In genomic region chr6:169701953-169702639, GRCh38 we compare ENCODE assay signal across 1 cellular context.
TF ChIP-seq lines count a peak whose summit lies in the region.

TSS of gene C6orf120 (plus strand) at chr6:169702126. CDS start at chr6:169702460, 334 bp downstream.
TSS of gene WDR27 (minus strand) at chr6:169702029. CDS start at chr6:169689005, 13,024 bp downstream.

TF ChIP-seq in GM12878, 131 proteins besides CTCF, POLR2A, EP300 and RAD21 (continued from another document):
- TF ChIP-seq USF2 (IDR thresholded peaks at IDR 0.05; ENCODE audit: borderline replicate concordance, low read depth, low read length): no peak
- TF ChIP-seq MEF2B (IDR thresholded peaks at IDR 0.05; ENCODE audit: partially characterized antibody, poor library complexity, severe bottlenecking): peak; percentile 10
- no peak for TF ChIP-seq ZNF592 (IDR thresholded peaks at IDR 0.05)
- no peak for TF ChIP-seq ATF2 (IDR thresholded peaks at IDR 0.05; ENCODE audit: low read length)
- TF ChIP-seq TCF12 (IDR thresholded peaks at IDR 0.05; ENCODE audit: low read depth, low read length): no peak
